Comparison of ENCODE assay signal across 8 cellular contexts in the genomic region with DNA sequence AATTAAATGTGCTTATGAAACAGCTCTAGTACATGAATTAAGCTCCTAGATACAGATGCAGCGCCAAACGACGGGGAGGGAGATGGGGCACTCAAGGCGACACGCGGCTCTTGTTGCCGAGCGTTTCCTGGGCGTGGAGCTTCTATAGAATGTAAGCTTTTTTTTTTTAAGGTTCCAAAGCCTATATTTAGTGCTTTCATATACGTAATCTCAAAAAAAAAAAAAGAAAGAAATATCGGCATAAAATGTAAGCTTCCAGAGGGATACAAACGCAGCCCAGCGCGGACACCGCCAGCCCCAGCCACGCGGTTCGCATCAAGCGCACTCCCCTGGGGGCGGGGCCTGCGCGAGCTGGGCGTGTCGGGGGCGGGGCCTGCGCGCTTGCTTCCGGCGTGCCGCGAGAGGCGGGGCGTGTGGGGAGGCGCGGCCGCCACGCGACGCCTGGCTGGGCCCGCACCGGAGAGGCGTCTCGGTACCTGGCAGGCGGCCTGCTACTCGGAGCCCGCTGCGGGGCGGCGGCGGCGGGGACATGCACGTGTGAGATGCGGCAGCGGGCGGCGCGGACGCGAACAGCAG. TPM values are rescaled to one million over a fixed set of nuclear protein-coding genes. Genes with fewer than 3 reads are reported as not detected.
DNase-seq lines count a peak whose midpoint lies in the region; ATAC-seq and TF ChIP-seq lines count a peak whose summit lies in the region.

A gene with protein sequence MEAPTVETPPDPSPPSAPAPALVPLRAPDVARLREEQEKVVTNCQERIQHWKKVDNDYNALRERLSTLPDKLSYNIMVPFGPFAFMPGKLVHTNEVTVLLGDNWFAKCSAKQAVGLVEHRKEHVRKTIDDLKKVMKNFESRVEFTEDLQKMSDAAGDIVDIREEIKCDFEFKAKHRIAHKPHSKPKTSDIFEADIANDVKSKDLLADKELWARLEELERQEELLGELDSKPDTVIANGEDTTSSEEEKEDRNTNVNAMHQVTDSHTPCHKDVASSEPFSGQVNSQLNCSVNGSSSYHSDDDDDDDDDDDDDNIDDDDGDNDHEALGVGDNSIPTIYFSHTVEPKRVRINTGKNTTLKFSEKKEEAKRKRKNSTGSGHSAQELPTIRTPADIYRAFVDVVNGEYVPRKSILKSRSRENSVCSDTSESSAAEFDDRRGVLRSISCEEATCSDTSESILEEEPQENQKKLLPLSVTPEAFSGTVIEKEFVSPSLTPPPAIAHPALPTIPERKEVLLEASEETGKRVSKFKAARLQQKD (plus strand): TSS at position 412 of the 576 bp plus-strand sequence. CDS start 309 bp downstream, outside the sequence.

- H3K36me3 Mint-ChIP-seq in activated naive CD8-positive, alpha-beta T cell treated with anti-CD3 and anti-CD28 coated beads, Interleukin-2, amount 50 U/mL, for 24 hours (ENCODE audit: low read depth): peaks cover 14% of the 10 kb centered on the region
- H3K36me3 Mint-ChIP-seq in type B pancreatic cell: no peaks in the 10 kb centered on the region

- peak within 1 kb of the TSS in 11 of 12 donors; percentile 54 to 81 (median 75) for H3K27ac ChIP-seq in heart left ventricle

- peaks cover 0 to 45% (median 24%) of the 10 kb centered on the region in 12 donors for H3K4me1 ChIP-seq in heart left ventricle

- no peaks in the 10 kb centered on the region for H3K36me3 ChIP-seq in heart left ventricle

- ATAC-seq in HG02678 (IDR thresholded peaks at IDR 0.05; ENCODE audit: unreplicated experiment) (peak; percentile 85), heart left ventricle (peak; percentile 95 to 99 (median 98))
- peak; percentile 80 for ATAC-seq in activated naive CD8-positive, alpha-beta T cell treated with anti-CD3 and anti-CD28 coated beads, Interleukin-2, amount 50 U/mL, for 24 hours

- H3K4me3 ChIP-seq in GM12865 (ENCODE audit: low read depth, low read length) (peak within 1 kb of the TSS; percentile 87), heart left ventricle (peak within 1 kb of the TSS; percentile 68 to 98 (median 86))

- H3K9me3 Mint-ChIP-seq in activated naive CD8-positive, alpha-beta T cell treated with anti-CD3 and anti-CD28 coated beads, Interleukin-2, amount 50 U/mL, for 24 hours: peaks cover 8% of the 10 kb centered on the region
- H3K9me3 Mint-ChIP-seq in type B pancreatic cell: peaks cover 3% of the 10 kb centered on the region

- H3K27me3 ChIP-seq in heart left ventricle: no peaks in the 10 kb centered on the region

- intact Hi-C loops in heart left ventricle (cut with DNase I): loop anchor here in 2 of 10 donors (5.0 to 10.0 kb wide), 2 partner anchors 127 to 130 kb away; a partner anchor contains a TSS
- intact Hi-C loops in posterior vena cava (cut with DNase I): no loop called here

- H3K4me3 Mint-ChIP-seq in activated naive CD8-positive, alpha-beta T cell treated with anti-CD3 and anti-CD28 coated beads, Interleukin-2, amount 50 U/mL, for 24 hours: peak within 1 kb of the TSS; percentile 95
- H3K4me3 Mint-ChIP-seq in type B pancreatic cell: peak within 1 kb of the TSS; percentile 97

- H3K27me3 Mint-ChIP-seq in activated naive CD8-positive, alpha-beta T cell treated with anti-CD3 and anti-CD28 coated beads, Interleukin-2, amount 50 U/mL, for 24 hours: no peaks in the 10 kb centered on the region
- H3K27me3 Mint-ChIP-seq in type B pancreatic cell: peaks cover 7% of the 10 kb centered on the region

- H3K9me3 ChIP-seq in heart left ventricle: peaks cover 0 to 7% (median 0%) of the 10 kb centered on the region in 12 donors

- peaks cover 43% of the 10 kb centered on the region for H3K4me1 Mint-ChIP-seq in activated naive CD8-positive, alpha-beta T cell treated with anti-CD3 and anti-CD28 coated beads, Interleukin-2, amount 50 U/mL, for 24 hours
- H3K4me1 Mint-ChIP-seq in type B pancreatic cell (ENCODE audit: unreplicated experiment): peaks cover 25% of the 10 kb centered on the region

- H3K27ac Mint-ChIP-seq in activated naive CD8-positive, alpha-beta T cell treated with anti-CD3 and anti-CD28 coated beads, Interleukin-2, amount 50 U/mL, for 24 hours: peak within 1 kb of the TSS; percentile 96
- peak within 1 kb of the TSS; percentile 84 for H3K27ac Mint-ChIP-seq in type B pancreatic cell

- DNase-seq in GM12865 (ENCODE audit: low read depth): peak; percentile 93
- DNase-seq in NCI-H1417 (lab: John Stamatoyannopoulos, UW): peak; percentile 86 to 95 (median 90)
- peak; percentile 90 for DNase-seq in T follicular helper cell (ENCODE audit: low read depth)
- DNase-seq in activated naive CD8-positive, alpha-beta T cell treated with anti-CD3 and anti-CD28 coated beads, Interleukin-2, amount 50 U/mL, for 24 hours: peak; percentile 96
- DNase-seq in heart left ventricle: peak; percentile 90 to 96 (median 92)
- DNase-seq in posterior vena cava (ENCODE audit: low spot score): peak; percentile 97
- DNase-seq in type B pancreatic cell (ENCODE audit: extremely low spot score, unreplicated experiment): peak; percentile 97

- TF ChIP-seq CTCF in GM12865 (IDR thresholded peaks at IDR 0.05; ENCODE audit: insufficient read depth, low read depth, low read length, missing control alignments) (no peak), heart left ventricle (IDR thresholded peaks at IDR 0.05) (no peak), type B pancreatic cell (conservative IDR thresholded peaks at IDR 0.05) (peak; percentile 21)

- TF ChIP-seq POLR2A in heart left ventricle (IDR thresholded peaks at IDR 0.05): peak; percentile 10 to 46

- WGBS in heart left ventricle, 4 donors: 0% methylated on average over 26 to 59 of the region's 59 CpGs

RNA-seq across cellular contexts. Expression of the gene that starts here (rescaled TPM):
- 10 to 100 TPM; 24.4 to 53.7 (median 44.2) TPM for total RNA-seq in heart left ventricle
- polyA plus RNA-seq in heart left ventricle: 10 to 100 TPM; 10.9 to 41.5 TPM
- total RNA-seq in posterior vena cava: 10 to 100 TPM; 43.1 to 51.1 TPM
- total RNA-seq in type B pancreatic cell (ENCODE audit: low replicate concordance): 51.6 and 63.2 TPM in 2 replicates

Comparison
In these comparisons a context has a peak if more than half of its experiments do, and no peak if none do; other contexts are left out.
1. Peak in every context shown above with its lines: DNase-seq, ATAC-seq, H3K4me3 ChIP-seq and H3K27ac ChIP-seq.